ENCODE assay signal across 13 cellular contexts in the genomic region with DNA sequence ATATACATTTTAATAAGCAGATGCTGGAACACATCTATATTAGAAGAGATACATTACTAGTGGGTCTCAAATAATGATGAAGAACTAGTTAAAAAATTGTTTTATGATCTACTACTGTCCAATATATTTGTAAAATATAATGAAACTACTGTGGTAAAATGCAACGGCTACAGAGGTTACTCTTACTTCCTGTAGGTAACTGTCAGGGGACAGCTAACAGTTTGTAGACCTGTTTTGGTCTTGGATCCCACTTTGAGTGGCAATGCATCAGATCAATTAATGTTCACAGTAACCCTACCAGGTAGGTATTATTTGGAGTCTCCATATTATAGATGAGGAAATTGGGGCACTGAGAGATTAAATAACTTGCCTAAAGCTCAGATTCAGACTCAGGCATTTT. TPM values are rescaled to one million over a fixed set of nuclear protein-coding genes. Genes with fewer than 3 reads are reported as not detected.
DNase-seq lines count a peak whose midpoint lies in the region; ATAC-seq and TF ChIP-seq lines count a peak whose summit lies in the region.
"Had no signal": no experiment of that assay in that cellular context is flagged by ENCODE, and none has a peak within 500 bp of the region (broad histone marks: within the 10 kb centered on the region; RNA-seq: fewer than 3 reads in every experiment).

No MANE protein-coding gene starts in this region.

- in situ Hi-C loops in IMR-90 (cut with MboI; ENCODE audit: low sequenced_read_pairs): loop anchor here (25.0 kb wide), 1 partner anchor 1211 kb away; the partner anchor contains the start of gene CYP2J2

- no peaks in the 10 kb centered on the region for H3K79me1 ChIP-seq in IMR-90 (ENCODE audit: low read depth in 1 of 2, low read length in 2 of 2)

- H3K4me2 ChIP-seq in IMR-90 (ENCODE audit: low read depth, low read length): no peak overlapping the region

- H3K4ac ChIP-seq in IMR-90 (ENCODE audit: low read depth, low read length): peak overlapping the region; percentile 62; the same call in 1 of the 2 replicates

- peak; percentile 74 for ATAC-seq in stimulated activated naive CD8-positive, alpha-beta T cell treated with anti-CD3 and anti-CD28 coated beads, Interleukin-15, amount 100 ng/mL, for 72 hours
- ATAC-seq in stimulated activated naive CD8-positive, alpha-beta T cell treated with anti-CD3 and anti-CD28 coated beads, Interleukin-15, Interleukin-2, amounts not matched to agents 100 U/mL and 50 U/mL, for 24 hours: no peak
- peak; percentile 68 for ATAC-seq in HG02798 (IDR thresholded peaks at IDR 0.05; ENCODE audit: poor library complexity, unreplicated experiment)
- no peak for ATAC-seq in IMR-90 (ENCODE audit: low read depth)
- ATAC-seq: K562 had no signal

- H3K23ac ChIP-seq in IMR-90 (ENCODE audit: low read depth, low read length): no peak overlapping the region

- H3K14ac ChIP-seq in IMR-90 (replicated peaks; ENCODE audit: low read depth, low read length): peak overlapping the region; percentile 44; the same call in 1 of the 2 replicates

- H3K4me1 Mint-ChIP-seq in stimulated activated naive CD8-positive, alpha-beta T cell treated with anti-CD3 and anti-CD28 coated beads, Interleukin-15, amount 100 ng/mL, for 72 hours: peaks cover 19% of the 10 kb centered on the region
- peaks cover 5% of the 10 kb centered on the region for H3K4me1 Mint-ChIP-seq in type B pancreatic cell (ENCODE audit: unreplicated experiment)

- peaks cover 8% of the 10 kb centered on the region for H3K4me1 ChIP-seq in IMR-90 (ENCODE audit: control insufficient read depth, insufficient read depth, low read length)

- no peak overlapping the region for H2BK5ac ChIP-seq in IMR-90 (ENCODE audit: low read depth, low read length, poor library complexity, severe bottlenecking)

- H2BK20ac ChIP-seq in IMR-90 (ENCODE audit: low read depth, low read length): peak overlapping the region; percentile 73; the same call in 1 of the 2 replicates

- no peaks in the 10 kb centered on the region for H3K9me3 Mint-ChIP-seq in stimulated activated naive CD8-positive, alpha-beta T cell treated with anti-CD3 and anti-CD28 coated beads, Interleukin-15, amount 100 ng/mL, for 72 hours
- H3K9me3 Mint-ChIP-seq in type B pancreatic cell: peaks cover 6% of the 10 kb centered on the region
- H3K9me3 Mint-ChIP-seq: activated naive CD4-positive, alpha-beta T cell treated with anti-CD3 and anti-CD28 coated beads, Interleukin-2, amount 50 U/mL, for 72 hours had no signal

- no peak for DNase-seq in stimulated activated naive CD8-positive, alpha-beta T cell treated with anti-CD3 and anti-CD28 coated beads, Interleukin-15, amount 100 ng/mL, for 72 hours
- no peak for DNase-seq in stimulated activated naive CD8-positive, alpha-beta T cell treated with anti-CD3 and anti-CD28 coated beads, Interleukin-15, Interleukin-2, amounts not matched to agents 100 U/mL and 50 U/mL, for 24 hours
- DNase-seq in IMR-90: no peak
- DNase-seq in amniotic stem cell (lab: John Stamatoyannopoulos, UW): no peak
- DNase-seq in NCI-H345 (lab: John Stamatoyannopoulos, UW): no peak
- no peak for DNase-seq in central memory CD4-positive, alpha-beta T cell
- DNase-seq in type B pancreatic cell (ENCODE audit: extremely low spot score, unreplicated experiment): no peak
- DNase-seq: activated CD4-positive, alpha-beta T cell treated with anti-CD3 and anti-CD28 coated beads for 1 hour; SIG-M5 had no signal

- peak overlapping the region; percentile 34 to 72 for H3K27ac Mint-ChIP-seq in stimulated activated naive CD8-positive, alpha-beta T cell treated with anti-CD3 and anti-CD28 coated beads, Interleukin-15, amount 100 ng/mL, for 72 hours
- H3K27ac Mint-ChIP-seq in type B pancreatic cell: no peak overlapping the region
- H3K27ac Mint-ChIP-seq: activated naive CD4-positive, alpha-beta T cell treated with anti-CD3 and anti-CD28 coated beads, Interleukin-2, amount 50 U/mL, for 72 hours had no signal

- peak overlapping the region; percentile 74; the same call in 1 of the 2 replicates for H2AK5ac ChIP-seq in IMR-90 (ENCODE audit: low read depth, low read length)

- intact Hi-C loops in IMR-90 (cut with micrococcal nuclease): no loop called here

- H3K27me3 Mint-ChIP-seq in stimulated activated naive CD8-positive, alpha-beta T cell treated with anti-CD3 and anti-CD28 coated beads, Interleukin-15, amount 100 ng/mL, for 72 hours: peaks cover 7% of the 10 kb centered on the region
- no peaks in the 10 kb centered on the region for H3K27me3 Mint-ChIP-seq in type B pancreatic cell

- no peak overlapping the region for H3K4me3 ChIP-seq in IMR-90 (ENCODE audit: insufficient read depth, low read depth, low read length)
- H3K4me3 ChIP-seq: K562, skin epidermis had no signal

- H4K91ac ChIP-seq in IMR-90 (ENCODE audit: insufficient read depth, low read depth, low read length): 0 out of 2 replicates have a peak overlapping the region, but pooled peaks have one; percentile 13

- H3K56ac ChIP-seq in IMR-90 (ENCODE audit: extremely low read depth, insufficient read depth, low read length): no peak overlapping the region

- TF ChIP-seq POLR2A in IMR-90 (IDR thresholded peaks at IDR 0.05; ENCODE audit: low read depth, low read length): no peak

- H3K27me3 ChIP-seq in IMR-90 (ENCODE audit: control insufficient read depth, insufficient read depth, low read length): no peaks in the 10 kb centered on the region

- peaks cover 3% of the 10 kb centered on the region; the same call in 1 of the 2 replicates for H3K9me1 ChIP-seq in IMR-90 (ENCODE audit: insufficient read depth, low read length)

- H3K27ac ChIP-seq in IMR-90 (ENCODE audit: insufficient read depth, low read length): no peak overlapping the region

- peak overlapping the region in 1 of 2 experiments; percentile 66; a peak in 1 of 4 replicates for H4K8ac ChIP-seq in IMR-90 (ENCODE audit: low read depth in 2 of 2, low read length in 2 of 2)

- H3K4me3 Mint-ChIP-seq in stimulated activated naive CD8-positive, alpha-beta T cell treated with anti-CD3 and anti-CD28 coated beads, Interleukin-15, amount 100 ng/mL, for 72 hours: peak overlapping the region; percentile 15 to 26
- no peak overlapping the region for H3K4me3 Mint-ChIP-seq in type B pancreatic cell

- H3K9ac ChIP-seq in IMR-90 (ENCODE audit: low read depth, low read length): no peak overlapping the region

- H3K36me3 ChIP-seq in IMR-90 (ENCODE audit: control insufficient read depth, insufficient read depth, low read length): no peaks in the 10 kb centered on the region

- peak overlapping the region; percentile 51; the same call in 1 of the 2 replicates for H3K18ac ChIP-seq in IMR-90 (ENCODE audit: low read depth, low read length)

- no CpG with 5 or more reads among the region's 1 CpG for WGBS in IMR-90 (ENCODE audit: extremely low coverage in 2 of 2, insufficient read length in 1 of 2), 2 experiments

- dilution Hi-C loops in IMR-90 (cut with HindIII; ENCODE audit: low sequenced_read_pairs, unreplicated experiment): loop anchor here (25.0 kb wide), 1 partner anchor 1036 kb away; no protein-coding TSS in a partner anchor

- no TSS peak for BruUV-seq in IMR-90 (replicated peaks; lab: Mats Ljungman, UMichigan)

- H2AK9ac ChIP-seq in IMR-90 (replicated peaks; ENCODE audit: low read depth, low read length, poor library complexity): no peak overlapping the region

- no peak overlapping the region for H2AFZ ChIP-seq in IMR-90 (replicated peaks; ENCODE audit: low read length, poor library complexity)

- H4K5ac ChIP-seq in IMR-90 (ENCODE audit: low read depth, low read length): no peak overlapping the region

- no peaks in the 10 kb centered on the region for H3K9me3 ChIP-seq in IMR-90 (ENCODE audit: control insufficient read depth, insufficient read depth, low read length)

- POLR2A ChIA-PET in IMR-90 (lab: Charles Lee; ENCODE audit: unreplicated experiment): no interaction called here

- TF ChIP-seq CTCF in IMR-90 (conservative IDR thresholded peaks at IDR 0.05; ENCODE audit: low read depth, low read length) (no peak), type B pancreatic cell (conservative IDR thresholded peaks at IDR 0.05) (no peak)

- CTCF ChIA-PET in IMR-90 (lab: Yijun Ruan, JAX): no interaction called here

- H4K20me1 ChIP-seq in IMR-90 (ENCODE audit: insufficient read depth, low read length): no peaks in the 10 kb centered on the region

- H3K36me3 Mint-ChIP-seq in type B pancreatic cell: no peaks in the 10 kb centered on the region
- H3K36me3 Mint-ChIP-seq: activated naive CD4-positive, alpha-beta T cell treated with anti-CD3 and anti-CD28 coated beads, Interleukin-2, amount 50 U/mL, for 72 hours had no signal

- H2BK120ac ChIP-seq in IMR-90 (ENCODE audit: low read depth, low read length): peak overlapping the region; percentile 91

- peak overlapping the region; percentile 95; the same call in 1 of the 3 replicates for H2BK15ac ChIP-seq in IMR-90 (ENCODE audit: low read depth, low read length)

- TF ChIP-seq RAD21 in IMR-90 (IDR thresholded peaks at IDR 0.05; ENCODE audit: low read length): no peak

TF ChIP-seq in IMR-90, 13 proteins besides CTCF, POLR2A, EP300 and RAD21 (continues in another document):
- TF ChIP-seq MAFK (IDR thresholded peaks at IDR 0.05; ENCODE audit: low read depth, low read length) (no peak), CHD1 (IDR thresholded peaks at IDR 0.05; ENCODE audit: low read depth, low read length) (no peak), RFX5 (IDR thresholded peaks at IDR 0.05; ENCODE audit: low read depth, low read length) (no peak), ELK1 (IDR thresholded peaks at IDR 0.05; ENCODE audit: borderline replicate concordance, low read depth, low read length) (no peak), FOS (IDR thresholded peaks at IDR 0.05; ENCODE audit: low read depth, low read length) (no peak), RCOR1 (IDR thresholded peaks at IDR 0.05; ENCODE audit: insufficient replicate concordance, low read length) (no peak)

RNA-seq across cellular contexts. Expression of gene MYSM1, which starts 26.7 kb away (rescaled TPM):
- total RNA-seq in IMR-90 (2012; rRNA removed) (9.1 and 17.8 TPM in 2 replicates), type B pancreatic cell (ENCODE audit: low replicate concordance) (45.9 and 46.8 TPM in 2 replicates)
- polyA plus RNA-seq in IMR-90 (2012; rRNA removed): 10.7 and 15.7 TPM in 2 replicates
- 0.73 and 0.77 TPM in 2 replicates for polyA plus RNA-seq in IMR-90 (2012; cell fraction: cytosol; rRNA removed)
- 8.4 and 58.0 TPM in 2 replicates for polyA plus RNA-seq in IMR-90 (2012; cell fraction: nucleus; rRNA removed; ENCODE audit: low replicate concordance)

RNA-seq across cellular contexts. Expression of gene JUN, which starts 57.3 kb away (rescaled TPM):
- total RNA-seq in IMR-90 (2012; rRNA removed): 46.6 and 51.1 TPM in 2 replicates
- 86.9 and 89.1 TPM in 2 replicates for polyA plus RNA-seq in IMR-90 (2012; rRNA removed)
- polyA plus RNA-seq in IMR-90 (2012; cell fraction: cytosol; rRNA removed): 80.5 and 108 TPM in 2 replicates
- polyA plus RNA-seq in IMR-90 (2012; cell fraction: nucleus; rRNA removed; ENCODE audit: low replicate concordance): 85.4 and 184 TPM in 2 replicates
- 160 and 262 TPM in 2 replicates for total RNA-seq in type B pancreatic cell (ENCODE audit: low replicate concordance)

Comparison
In these comparisons a context has a peak if more than half of its experiments do, and no peak if none do; other contexts are left out.
1. ATAC-seq: peak in stimulated activated naive CD8-positive, alpha-beta T cell treated with anti-CD3 and anti-CD28 coated beads, Interleukin-15, amount 100 ng/mL, for 72 hours (single experiment) and HG02798 (single experiment); none in stimulated activated naive CD8-positive, alpha-beta T cell treated with anti-CD3 and anti-CD28 coated beads, Interleukin-15, Interleukin-2, amounts not matched to agents 100 U/mL and 50 U/mL, for 24 hours (single experiment) and IMR-90 (single experiment).